In genomic region chr4:164203476-164203875, GRCh38 we compare ENCODE assay signal across 15 cellular contexts.
"Had no signal": no experiment of that assay in that cellular context is flagged by ENCODE, and none has a peak within 500 bp of the region (broad histone marks: within the 10 kb centered on the region; RNA-seq: fewer than 3 reads in every experiment).

No MANE protein-coding gene starts in this region.

- ATAC-seq: activated CD4-positive, alpha-beta T cell treated with anti-CD3 and anti-CD28 coated beads for 36 hours; activated CD8-positive, alpha-beta T cell treated with anti-CD3 and anti-CD28 coated beads, Interleukin-2, amount 10 ng/mL, durations not matched to agents 7 days and 5 days; activated T-cell treated with anti-CD3 and anti-CD28 coated beads, Interleukin-2, amount 50 U/mL, for 72 hours; left lobe of liver; naive thymus-derived CD8-positive, alpha-beta T cell; stimulated activated naive B cell treated with anti-CD40 and anti-IgM and Interleukin-4, amounts not matched to agents 10 μg/mL and 1 μg/mL and 100 μg/mL, for 72 hours had no signal

- H3K9me3 Mint-ChIP-seq: activated naive CD8-positive, alpha-beta T cell treated with anti-CD3 and anti-CD28 coated beads for 36 hours had no signal

- H3K27ac ChIP-seq: neutrophil, tibial artery, WERI-Rb-1 had no signal

- H3K27me3 Mint-ChIP-seq: activated naive CD8-positive, alpha-beta T cell treated with anti-CD3 and anti-CD28 coated beads for 36 hours; stimulated activated naive B cell treated with anti-CD40 and anti-IgM and Interleukin-4, amounts not matched to agents 10 μg/mL and 1 μg/mL and 100 μg/mL, for 72 hours had no signal

- H3K4me3 Mint-ChIP-seq: activated CD4-positive, alpha-beta T cell treated with anti-CD3 and anti-CD28 coated beads for 36 hours; activated CD8-positive, alpha-beta T cell treated with anti-CD3 and anti-CD28 coated beads, Interleukin-2, amount 10 ng/mL, durations not matched to agents 7 days and 5 days; activated naive CD8-positive, alpha-beta T cell treated with anti-CD3 and anti-CD28 coated beads for 36 hours; activated T-cell treated with anti-CD3 and anti-CD28 coated beads, Interleukin-2, amount 50 U/mL, for 72 hours; naive thymus-derived CD8-positive, alpha-beta T cell; stimulated activated naive B cell treated with anti-CD40 and anti-IgM and Interleukin-4, amounts not matched to agents 10 μg/mL and 1 μg/mL and 100 μg/mL, for 72 hours had no signal

- H3K4me1 ChIP-seq: tibial artery had no signal

- H3K36me3 Mint-ChIP-seq: activated naive CD8-positive, alpha-beta T cell treated with anti-CD3 and anti-CD28 coated beads for 36 hours; naive thymus-derived CD8-positive, alpha-beta T cell; stimulated activated naive B cell treated with anti-CD40 and anti-IgM and Interleukin-4, amounts not matched to agents 10 μg/mL and 1 μg/mL and 100 μg/mL, for 72 hours had no signal

- H3K27ac Mint-ChIP-seq: activated CD4-positive, alpha-beta T cell treated with anti-CD3 and anti-CD28 coated beads for 36 hours; activated CD8-positive, alpha-beta T cell treated with anti-CD3 and anti-CD28 coated beads, Interleukin-2, amount 10 ng/mL, durations not matched to agents 7 days and 5 days; activated naive CD8-positive, alpha-beta T cell treated with anti-CD3 and anti-CD28 coated beads for 36 hours; activated T-cell treated with anti-CD3 and anti-CD28 coated beads, Interleukin-2, amount 50 U/mL, for 72 hours; naive thymus-derived CD8-positive, alpha-beta T cell; stimulated activated naive B cell treated with anti-CD40 and anti-IgM and Interleukin-4, amounts not matched to agents 10 μg/mL and 1 μg/mL and 100 μg/mL, for 72 hours had no signal

- H3K27me3 ChIP-seq: neutrophil, tibial artery had no signal

- DNase-seq: activated CD4-positive, alpha-beta T cell treated with anti-CD3 and anti-CD28 coated beads for 36 hours; activated CD8-positive, alpha-beta memory T cell treated with anti-CD3 and anti-CD28 coated beads, Interleukin-2, amount 50 U/mL, for 48 hours; activated CD8-positive, alpha-beta T cell treated with anti-CD3 and anti-CD28 coated beads, Interleukin-2, amount 10 ng/mL, durations not matched to agents 7 days and 5 days; activated naive CD8-positive, alpha-beta T cell treated with anti-CD3 and anti-CD28 coated beads for 36 hours; activated T-cell treated with anti-CD3 and anti-CD28 coated beads, Interleukin-2, amount 50 U/mL, for 72 hours; amygdala; erythroblast; naive thymus-derived CD8-positive, alpha-beta T cell; posterior cingulate gyrus; stimulated activated CD4-positive, alpha-beta T cell treated with anti-CD3 and anti-CD28 coated beads, Interleukin-2, amount 100 ng/mL, for 48 hours; stimulated activated naive B cell treated with anti-CD40 and anti-IgM and Interleukin-4, amounts not matched to agents 10 μg/mL and 1 μg/mL and 100 μg/mL, for 72 hours; tibial artery; WERI-Rb-1 had no signal

- H3K36me3 ChIP-seq: neutrophil, tibial artery, WERI-Rb-1 had no signal

- H3K4me3 ChIP-seq: tibial artery had no signal

- H3K9me3 ChIP-seq: neutrophil, tibial artery had no signal

- H3K4me1 Mint-ChIP-seq: activated CD4-positive, alpha-beta T cell treated with anti-CD3 and anti-CD28 coated beads for 36 hours; activated naive CD8-positive, alpha-beta T cell treated with anti-CD3 and anti-CD28 coated beads for 36 hours; naive thymus-derived CD8-positive, alpha-beta T cell; stimulated activated naive B cell treated with anti-CD40 and anti-IgM and Interleukin-4, amounts not matched to agents 10 μg/mL and 1 μg/mL and 100 μg/mL, for 72 hours had no signal
